8 cellular contexts compared by ENCODE assay signal in the genomic region with DNA sequence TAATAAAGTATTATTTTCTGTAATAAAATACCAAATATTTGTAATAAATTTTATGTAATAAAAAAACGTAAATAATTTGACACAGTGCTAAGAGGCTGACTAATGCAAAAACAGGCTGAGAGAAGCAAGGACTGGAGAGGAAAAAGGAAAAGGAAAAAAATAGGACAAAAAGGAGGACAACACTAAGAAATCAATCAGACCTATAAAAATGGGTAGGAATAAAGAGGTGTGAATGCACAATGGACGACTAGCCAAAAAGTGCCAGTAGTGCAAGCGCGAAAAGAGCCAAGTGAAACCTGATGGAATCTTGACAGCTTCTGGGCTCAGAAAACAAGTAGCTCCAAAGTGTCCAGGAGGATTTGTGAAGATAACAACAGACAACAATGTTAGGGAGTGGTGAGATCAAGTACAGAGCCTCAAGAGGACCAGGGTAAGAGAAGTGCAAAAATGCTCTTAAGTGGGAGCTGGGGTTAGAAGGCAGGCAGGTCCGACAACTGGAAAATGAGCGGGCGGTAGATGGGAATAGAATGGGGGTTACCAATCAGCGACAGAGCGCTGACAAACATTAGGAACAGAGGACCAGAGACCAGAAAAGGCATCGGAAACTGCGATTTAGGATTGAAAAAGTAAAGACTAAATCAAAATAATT. TPM values are rescaled to one million over a fixed set of nuclear protein-coding genes. Genes with fewer than 3 reads are reported as not detected.
DNase-seq lines count a peak whose midpoint lies in the region; ATAC-seq lines count a peak whose summit lies in the region.

No MANE protein-coding gene starts in this region.

- H3K4me3 ChIP-seq in H7 (ENCODE audit: insufficient read depth, low read depth, low read length): peak overlapping the region; percentile 95

- no peaks in the 10 kb centered on the region for H3K36me3 ChIP-seq in H7 (replicated peaks; ENCODE audit: control insufficient read depth, insufficient read depth, low read length)

- no peaks in the 10 kb centered on the region for H3K27me3 ChIP-seq in H7 (ENCODE audit: control insufficient read depth, insufficient read depth, low read length)

- ATAC-seq in GM18858 (IDR thresholded peaks at IDR 0.05; ENCODE audit: unreplicated experiment): no peak

- DNase-seq in Daoy (ENCODE audit: low read depth): peak; percentile 9
- DNase-seq in H7: peak; percentile 16
- DNase-seq in NCI-H748 treated with DMSO at 0.1 percent for 48 hours (lab: John Stamatoyannopoulos, UW): peak; percentile 43
- no peak for DNase-seq in epithelial cell of prostate (ENCODE audit: low read depth, low spot score)
- DNase-seq in myocyte (ENCODE audit: low read depth): peak; percentile 24
- no peak for DNase-seq in activated effector memory CD4-positive, alpha-beta T cell treated with Interleukin-2 at 50 U/mL for 16 hours
- DNase-seq in NCI-H446 treated with DMSO at 0.1 percent for 48 hours (lab: John Stamatoyannopoulos, UW): no peak

- peak overlapping the region; percentile 71 for H3K27ac ChIP-seq in epithelial cell of prostate

RNA-seq across cellular contexts. Expression of a gene that starts 1.2 kb away (rescaled TPM):
- 5.1 and 13.7 TPM in 2 replicates for total RNA-seq in Daoy (2014; rRNA removed; shearing (Covaris generic))
- 7.7 and 11.6 TPM in 2 replicates for total RNA-seq in H7 (2014; rRNA removed; shearing (Covaris generic))
- total RNA-seq in myocyte: 16.8 and 18.1 TPM in 2 replicates
- 8.4 TPM for polyA plus RNA-seq in myocyte (2012)

Comparison
In these comparisons a context has a peak if more than half of its experiments do, and no peak if none do; other contexts are left out.
1. DNase-seq: peak in Daoy (single experiment), H7 (single experiment), NCI-H748 treated with DMSO at 0.1 percent for 48 hours (single experiment) and myocyte (single experiment); none in epithelial cell of prostate (single experiment), activated effector memory CD4-positive, alpha-beta T cell treated with Interleukin-2 at 50 U/mL for 16 hours (single experiment) and NCI-H446 treated with DMSO at 0.1 percent for 48 hours (single experiment).